ENCODE assay signal across 8 cellular contexts in genomic region chr2:42928692-42929576, GRCh38.
DNase-seq lines count a peak whose midpoint lies in the region; ATAC-seq and TF ChIP-seq lines count a peak whose summit lies in the region.

No MANE protein-coding gene starts in this region.

- intact Hi-C loops in dorsolateral prefrontal cortex (cut with DNase I) = no loop called here

- H3K27ac ChIP-seq in endodermal cell (ENCODE audit: low read depth, low read length) (peak overlapping the region; percentile 66), dorsolateral prefrontal cortex (peak overlapping the region in 14 of 59 donors; percentile 3 to 72 (median 35))

- no peaks in the 10 kb centered on the region for H3K36me3 ChIP-seq in endodermal cell (ENCODE audit: control insufficient read depth, insufficient read depth, low read length)

- H3K4me1 ChIP-seq in endodermal cell (ENCODE audit: control insufficient read depth, insufficient read depth, low read length) = peaks cover 63% of the 10 kb centered on the region

- H3K9ac ChIP-seq in endodermal cell (ENCODE audit: extremely low read depth, low read length, poor library complexity, severe bottlenecking) = peak overlapping the region; percentile 87

- H3K36me3 Mint-ChIP-seq in endodermal cell (ENCODE audit: low read depth) (no peaks in the 10 kb centered on the region), neural crest cell (ENCODE audit: low read depth) (no peaks in the 10 kb centered on the region), immature natural killer cell (no peaks in the 10 kb centered on the region)

- peak; percentile 43; the same call in 2 of the 3 replicates for TF ChIP-seq CTCF in GM12872 (IDR thresholded peaks at IDR 0.05; ENCODE audit: insufficient read depth, low read depth, low read length)
- TF ChIP-seq CTCF in endodermal cell (conservative IDR thresholded peaks at IDR 0.05) = peak; percentile 84
- peak; percentile 57 for TF ChIP-seq CTCF in neural crest cell (conservative IDR thresholded peaks at IDR 0.05)
- TF ChIP-seq CTCF in dorsolateral prefrontal cortex (IDR thresholded peaks at IDR 0.05 in 54 of 56, conservative IDR thresholded peaks at IDR 0.05 in 2 of 56; ENCODE audit: low read depth in 1 of 56, partially characterized antibody in 56 of 56) = peak in 11 of 56 donors; percentile 11 to 39 (median 23)

- no peaks in the 10 kb centered on the region for H3K9me3 ChIP-seq in endodermal cell (ENCODE audit: control insufficient read depth, low read length)

- H3K9me3 Mint-ChIP-seq in endodermal cell (no peaks in the 10 kb centered on the region), neural crest cell (no peaks in the 10 kb centered on the region), immature natural killer cell (no peaks in the 10 kb centered on the region)

- DNase-seq in NCI-H82 (lab: John Stamatoyannopoulos, UW) (peak; percentile 96), endodermal cell (peak; percentile 88), neural crest cell (ENCODE audit: low read depth, low spot score) (peak; percentile 32), dorsolateral prefrontal cortex (no peak), immature natural killer cell (no peak), DMS153 treated with DMSO at 0.1 percent for 48 hours (lab: John Stamatoyannopoulos, UW; ENCODE audit: unreplicated experiment) (no peak)

- H3K4me3 ChIP-seq in endodermal cell (ENCODE audit: low read length) = peak overlapping the region; percentile 54
- H3K4me3 ChIP-seq in dorsolateral prefrontal cortex = no peak overlapping the region

- no peak for ATAC-seq in HG03139 (IDR thresholded peaks at IDR 0.05; ENCODE audit: unreplicated experiment)

- H3K27me3 Mint-ChIP-seq in endodermal cell (ENCODE audit: insufficient read depth) (no peaks in the 10 kb centered on the region), neural crest cell (ENCODE audit: low read depth) (no peaks in the 10 kb centered on the region), immature natural killer cell (ENCODE audit: low read depth in 3 of 3) (peaks cover 0 to 4% (median 0%) of the 10 kb centered on the region in 3 donors)

- H3K4me3 Mint-ChIP-seq in endodermal cell (peak overlapping the region; percentile 43), neural crest cell (peak overlapping the region; percentile 62), immature natural killer cell (no peak overlapping the region)

- H3K27ac Mint-ChIP-seq in endodermal cell = peak overlapping the region; percentile 98
- peak overlapping the region; percentile 40 for H3K27ac Mint-ChIP-seq in neural crest cell (ENCODE audit: unreplicated experiment)
- no peak overlapping the region for H3K27ac Mint-ChIP-seq in immature natural killer cell

- peaks cover 84% of the 10 kb centered on the region for H3K4me1 Mint-ChIP-seq in endodermal cell
- peaks cover 67% of the 10 kb centered on the region for H3K4me1 Mint-ChIP-seq in neural crest cell
- H3K4me1 Mint-ChIP-seq in immature natural killer cell = peaks cover 5 to 8% of the 10 kb centered on the region in 2 donors

- WGBS in endodermal cell (ENCODE audit: insufficient coverage in 1 of 2, insufficient read length in 1 of 2), 2 experiments = 71% methylated on average over 9 to 13 of the region's 13 CpGs

- H3K27me3 ChIP-seq in endodermal cell (ENCODE audit: control insufficient read depth, insufficient read depth, low read length, poor library complexity, severe bottlenecking) (no peaks in the 10 kb centered on the region), dorsolateral prefrontal cortex (no peaks in the 10 kb centered on the region)

Comparison
In these comparisons a context has a peak if more than half of its experiments do, and no peak if none do; other contexts are left out.
1. DNase-seq: peak in NCI-H82 (single experiment), endodermal cell (single experiment) and neural crest cell (single experiment); none in dorsolateral prefrontal cortex (0 of 10), immature natural killer cell (0 of 3) and DMS153 treated with DMSO at 0.1 percent for 48 hours (single experiment).
2. H3K27ac Mint-ChIP-seq: peak in endodermal cell (single experiment) and neural crest cell (single experiment); none in immature natural killer cell (0 of 6).
3. H3K4me3 Mint-ChIP-seq: peak in endodermal cell (single experiment) and neural crest cell (single experiment); none in immature natural killer cell (0 of 5).